Comparison of ENCODE assay signal across 8 cellular contexts in the genomic region with DNA sequence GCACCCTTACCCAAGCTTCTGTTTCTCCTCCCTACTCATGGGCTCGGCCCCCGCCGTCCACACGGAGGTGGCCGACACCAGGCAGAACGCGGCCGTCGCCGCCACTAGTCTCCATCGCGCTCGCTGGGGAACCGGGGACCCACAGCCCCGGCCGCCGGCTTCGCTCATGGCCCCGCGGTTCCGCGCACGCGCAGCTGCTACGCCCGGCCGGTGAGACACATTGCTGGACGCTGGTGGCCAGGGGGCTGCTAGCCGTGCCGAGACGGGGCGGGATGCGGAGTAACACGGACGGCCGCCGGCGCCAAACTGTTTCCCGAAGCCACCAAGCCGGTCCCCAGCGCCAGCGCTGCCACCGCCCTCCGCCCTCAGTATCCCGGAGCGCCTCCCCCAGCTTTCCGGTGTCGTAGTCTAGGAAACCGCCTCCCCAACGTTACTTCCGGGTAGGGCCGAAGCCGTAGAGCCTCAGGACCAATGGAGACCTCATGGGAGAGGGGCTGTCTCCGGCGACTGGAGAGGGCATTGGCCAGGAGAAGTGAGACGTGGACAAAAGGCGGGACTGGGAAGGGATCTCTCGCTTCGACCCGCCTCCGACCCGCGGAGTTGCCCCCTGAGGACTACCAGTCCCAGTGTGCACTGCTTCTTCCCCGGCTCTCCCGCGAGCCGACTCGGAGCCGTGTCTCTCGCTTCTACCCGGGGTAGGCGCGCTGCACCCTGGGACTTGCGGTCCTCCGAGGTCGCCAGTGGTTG. TPM values are rescaled to one million over a fixed set of nuclear protein-coding genes. Genes with fewer than 3 reads are reported as not detected.
DNase-seq lines count a peak whose midpoint lies in the region; ATAC-seq and TF ChIP-seq lines count a peak whose summit lies in the region.

A gene with protein sequence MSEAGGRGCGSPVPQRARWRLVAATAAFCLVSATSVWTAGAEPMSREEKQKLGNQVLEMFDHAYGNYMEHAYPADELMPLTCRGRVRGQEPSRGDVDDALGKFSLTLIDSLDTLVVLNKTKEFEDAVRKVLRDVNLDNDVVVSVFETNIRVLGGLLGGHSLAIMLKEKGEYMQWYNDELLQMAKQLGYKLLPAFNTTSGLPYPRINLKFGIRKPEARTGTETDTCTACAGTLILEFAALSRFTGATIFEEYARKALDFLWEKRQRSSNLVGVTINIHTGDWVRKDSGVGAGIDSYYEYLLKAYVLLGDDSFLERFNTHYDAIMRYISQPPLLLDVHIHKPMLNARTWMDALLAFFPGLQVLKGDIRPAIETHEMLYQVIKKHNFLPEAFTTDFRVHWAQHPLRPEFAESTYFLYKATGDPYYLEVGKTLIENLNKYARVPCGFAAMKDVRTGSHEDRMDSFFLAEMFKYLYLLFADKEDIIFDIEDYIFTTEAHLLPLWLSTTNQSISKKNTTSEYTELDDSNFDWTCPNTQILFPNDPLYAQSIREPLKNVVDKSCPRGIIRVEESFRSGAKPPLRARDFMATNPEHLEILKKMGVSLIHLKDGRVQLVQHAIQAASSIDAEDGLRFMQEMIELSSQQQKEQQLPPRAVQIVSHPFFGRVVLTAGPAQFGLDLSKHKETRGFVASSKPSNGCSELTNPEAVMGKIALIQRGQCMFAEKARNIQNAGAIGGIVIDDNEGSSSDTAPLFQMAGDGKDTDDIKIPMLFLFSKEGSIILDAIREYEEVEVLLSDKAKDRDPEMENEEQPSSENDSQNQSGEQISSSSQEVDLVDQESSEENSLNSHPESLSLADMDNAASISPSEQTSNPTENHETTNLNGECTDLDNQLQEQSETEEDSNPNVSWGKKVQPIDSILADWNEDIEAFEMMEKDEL (minus strand): TSS at position 380 of the 747 bp plus-strand sequence. CDS start 212 bp downstream, at position 168.

- 0 out of 2 replicates have a peak, but pooled peaks cover 3% of the 10 kb centered on the region for H3F3A ChIP-seq in OCI-LY1 (ENCODE audit: insufficient read depth, low read length)

- H3K9me3 Mint-ChIP-seq in Calu3 (ENCODE audit: low read depth, unreplicated experiment) = no peaks in the 10 kb centered on the region

- intact Hi-C loops in Calu3 (cut with micrococcal nuclease; ENCODE audit: unreplicated experiment) = loop anchor here (2.0 kb wide), 2 partner anchors 38 to 220 kb away; partner anchors contain the start of gene NIBAN1

- no peaks in the 10 kb centered on the region for H4K20me1 ChIP-seq in OCI-LY1 (ENCODE audit: insufficient read depth, low read length)

- H3K4me2 ChIP-seq in OCI-LY1 (ENCODE audit: low read length) = peak within 1 kb of the TSS; percentile 97

- H3K4me1 ChIP-seq in HUES64 (ENCODE audit: insufficient read depth, low read length) = peaks cover 14% of the 10 kb centered on the region; the same call in 1 of the 2 replicates
- H3K4me1 ChIP-seq in OCI-LY1 (ENCODE audit: insufficient read depth, low read length, severe bottlenecking) = peaks cover 24% of the 10 kb centered on the region

- H3K4me3 ChIP-seq in HUES64 (ENCODE audit: low read length) (peak within 1 kb of the TSS; percentile 75), OCI-LY1 (ENCODE audit: low read depth, low read length, poor library complexity, severe bottlenecking) (peak within 1 kb of the TSS; percentile 81)

- H3K9ac ChIP-seq in HUES64 (ENCODE audit: low read depth, low read length) (peak within 1 kb of the TSS; percentile 35), OCI-LY1 (ENCODE audit: low read length) (peak within 1 kb of the TSS; percentile 81)

- H3K9me3 ChIP-seq in HUES64 (ENCODE audit: insufficient read depth, low read depth, low read length) = no peaks in the 10 kb centered on the region
- H3K9me3 ChIP-seq in OCI-LY1 (ENCODE audit: low read length) = no peaks in the 10 kb centered on the region

- no peaks in the 10 kb centered on the region for H3K27me3 Mint-ChIP-seq in Calu3 (ENCODE audit: unreplicated experiment)

- H3K27ac Mint-ChIP-seq in Calu3 (ENCODE audit: unreplicated experiment) = peak within 1 kb of the TSS; percentile 73

- no peaks in the 10 kb centered on the region for H3K9me2 ChIP-seq in OCI-LY1 (ENCODE audit: low read depth, low read length)

- DNase-seq in Calu3 = peak; percentile 99
- peak; percentile 95 for DNase-seq in activated CD8-positive, alpha-beta memory T cell treated with anti-CD3 and anti-CD28 coated beads, Interleukin-2, amount 50 U/mL, for 4 hours
- DNase-seq in mesenteric fat pad (ENCODE audit: low spot score) = peak; percentile 98
- peak; percentile 77 for DNase-seq in stimulated activated CD8-positive, alpha-beta memory T cell treated with anti-CD3 and anti-CD28 coated beads, Interleukin-15, amount 100 ng/mL, for 24 hours (ENCODE audit: low read depth)

- peaks cover 32% of the 10 kb centered on the region for H3K36me3 Mint-ChIP-seq in Calu3 (ENCODE audit: insufficient read depth, unreplicated experiment)

- H3K4me3 Mint-ChIP-seq in Calu3 (ENCODE audit: low read depth, unreplicated experiment) = peak within 1 kb of the TSS; percentile 100

- peaks cover 16% of the 10 kb centered on the region for H3K27me3 ChIP-seq in HUES64 (ENCODE audit: insufficient read depth, low read length)
- no peaks in the 10 kb centered on the region for H3K27me3 ChIP-seq in OCI-LY1 (ENCODE audit: insufficient read depth, low read length)

- peaks cover 13% of the 10 kb centered on the region for H3K4me1 Mint-ChIP-seq in Calu3 (ENCODE audit: low read depth, unreplicated experiment)

- H3K27ac ChIP-seq in HUES64 (ENCODE audit: low read depth, low read length) (peak within 1 kb of the TSS; percentile 64; the same call in 1 of the 2 replicates), OCI-LY1 (ENCODE audit: low read depth, low read length, poor library complexity, severe bottlenecking) (peak within 1 kb of the TSS; percentile 26)

- no peak for TF ChIP-seq CTCF in Calu3 (IDR thresholded peaks at IDR 0.05; ENCODE audit: unreplicated experiment)
- no peak for TF ChIP-seq CTCF in OCI-LY1 (IDR thresholded peaks at IDR 0.05; ENCODE audit: low read length)

- peak within 1 kb of the TSS; percentile 97 for H2AFZ ChIP-seq in OCI-LY1 (ENCODE audit: low read length)

- in situ Hi-C loops in endometrial microvascular endothelial cells (cut with HindIII; ENCODE audit: inconsistent ontology term, low pct_unique_long_range_greater_than_20kb, low sequenced_read_pairs) = no loop called here

- under 1% methylated on average over 76 of the region's 76 CpGs for WGBS in HUES64

- ATAC-seq in GM21447 (IDR thresholded peaks at IDR 0.05; ENCODE audit: unreplicated experiment) = peak; percentile 91

- no TSS peak for BruUV-seq in Calu3 (replicated peaks; lab: Mats Ljungman, UMichigan)

- peaks cover 19% of the 10 kb centered on the region for H3K79me2 ChIP-seq in OCI-LY1 (ENCODE audit: insufficient read depth, low read length)

- H3K36me3 ChIP-seq in HUES64 (ENCODE audit: insufficient read depth, low read length) (no peaks in the 10 kb centered on the region), OCI-LY1 (ENCODE audit: insufficient read depth, low read length) (no peaks in the 10 kb centered on the region)

- CTCF ChIA-PET in Calu3 (lab: Charles Lee) = interaction anchor here (0.5 to 1.1 kb wide), 3 partner anchors 51 to 225 kb away, joined by 3 to 7 read pairs (median 3); no protein-coding TSS in a partner anchor

RNA-seq across cellular contexts. Expression of the gene that starts here (rescaled TPM):
- total RNA-seq in Calu3 (2022) (41.9 and 44.5 TPM in 2 replicates), endometrial microvascular endothelial cells (ENCODE audit: inconsistent ontology term) (36.1 TPM), mesenteric fat pad (39.7 TPM)
- 6.8 TPM for polyA plus RNA-seq in HUES64 (2013, experiment 1 of 2)
- polyA plus RNA-seq in HUES64 (2013, experiment 2 of 2) = 8.1 TPM

Comparison
In these comparisons a context has a peak if more than half of its experiments do, and no peak if none do; other contexts are left out.
1. Peak in every context shown above with its lines: DNase-seq, ATAC-seq, H3K4me3 ChIP-seq and H3K27ac ChIP-seq.